Comparison of ENCODE assay signal across 18 cellular contexts in genomic region chr2:138432971-138433370, GRCh38.
DNase-seq lines count a peak whose midpoint lies in the region; ATAC-seq, FAIRE-seq and TF ChIP-seq lines count a peak whose summit lies in the region.
"Had no signal": no experiment of that assay in that cellular context is flagged by ENCODE, and none has a peak within 500 bp of the region (broad histone marks: within the 10 kb centered on the region; RNA-seq: fewer than 3 reads in every experiment).

No MANE protein-coding gene starts in this region.

- DNase-seq in GM18507 (ENCODE audit: extremely low spot score, insufficient read length, low read depth) = no peak
- DNase-seq in cardiac fibroblast (ENCODE audit: low read depth in 2 of 2) = peak; percentile 5 to 76
- DNase-seq in renal cortical epithelial cell (ENCODE audit: low read depth) = peak; percentile 83
- no peak for DNase-seq in pons (ENCODE audit: low spot score)
- no peak for DNase-seq in stimulated activated CD4-positive, alpha-beta T cell treated with anti-CD3 and anti-CD28 coated beads, Interleukin-2, amount 100 ng/mL, for 48 hours
- DNase-seq: activated CD4-positive, alpha-beta T cell treated with anti-CD3 and anti-CD28 coated beads for 1 hour; activated T-cell treated with anti-CD3 and anti-CD28 coated beads, Interleukin-2, amount 50 U/mL, for 1 hour; CD4-positive, CD25-positive, alpha-beta regulatory T cell; GF-D8; heart right ventricle; left ventricle myocardium inferior; NCI-H146; NCI-H510A treated with DMSO at 0.1 percent for 48 hours; PC-9 had no signal

- FAIRE-seq in GM18507 (lab: Jason Lieb, UNC) = peak; percentile 66

- no peak for TF ChIP-seq CTCF in cardiac fibroblast (IDR thresholded peaks at IDR 0.05; ENCODE audit: low read depth, low read length)

- ATAC-seq in HG02759 (IDR thresholded peaks at IDR 0.05; ENCODE audit: unreplicated experiment) (peak; percentile 74), HG03159 (IDR thresholded peaks at IDR 0.05; ENCODE audit: unreplicated experiment) (no peak)
- ATAC-seq: heart right ventricle; natural killer cell treated with Interleukin-12 subunit alpha and Interleukin-12 subunit beta and Interleukin-15 and Interleukin-18, amount 100 ng/mL, for 72 hours had no signal

- no peak overlapping the region for H3K4me3 ChIP-seq in cardiac fibroblast (replicated peaks in 1 of 2; ENCODE audit: low read depth in 2 of 2, low read length in 2 of 2)
- H3K4me3 ChIP-seq: dorsolateral prefrontal cortex, heart right ventricle, left ventricle myocardium inferior, PC-9 had no signal

Comparison
In these comparisons a context has a peak if more than half of its experiments do, and no peak if none do; other contexts are left out.
1. DNase-seq: peak in cardiac fibroblast (2 of 2) and renal cortical epithelial cell (single experiment); none in GM18507 (single experiment), pons (single experiment) and stimulated activated CD4-positive, alpha-beta T cell treated with anti-CD3 and anti-CD28 coated beads, Interleukin-2, amount 100 ng/mL, for 48 hours (0 of 2).